In genomic region chr5:135229679-135230132, GRCh38 we compare ENCODE assay signal across 12 cellular contexts.
"Had no signal": no experiment of that assay in that cellular context is flagged by ENCODE, and none has a peak within 500 bp of the region (broad histone marks: within the 10 kb centered on the region; RNA-seq: fewer than 3 reads in every experiment).

No MANE protein-coding gene starts in this region.

- H3K9me3 ChIP-seq: left ventricle myocardium inferior had no signal

- H3K27ac ChIP-seq: left ventricle myocardium inferior, tibial nerve had no signal

- H3K4me3 ChIP-seq: left ventricle myocardium inferior, skin epidermis, tibial nerve had no signal

- DNase-seq: activated CD4-positive, alpha-beta T cell treated with anti-CD3 and anti-CD28 coated beads, Interleukin-2, amount 50 U/mL, for 1 hour; activated effector memory CD4-positive, alpha-beta T cell treated with anti-CD3 and anti-CD28 coated beads, Interleukin-2, amount 50 U/mL, for 16 hours; activated T-cell treated with anti-CD3 and anti-CD28 coated beads for 4 hours; cerebellar nuclear complex; dermis blood vessel endothelial cell; foreskin melanocyte; head of caudate nucleus; islet precursor cell; left ventricle myocardium inferior; retina had no signal

- H3K36me3 ChIP-seq: left ventricle myocardium inferior, tibial nerve had no signal

- H3K27me3 ChIP-seq: tibial nerve had no signal
